In the genomic region with DNA sequence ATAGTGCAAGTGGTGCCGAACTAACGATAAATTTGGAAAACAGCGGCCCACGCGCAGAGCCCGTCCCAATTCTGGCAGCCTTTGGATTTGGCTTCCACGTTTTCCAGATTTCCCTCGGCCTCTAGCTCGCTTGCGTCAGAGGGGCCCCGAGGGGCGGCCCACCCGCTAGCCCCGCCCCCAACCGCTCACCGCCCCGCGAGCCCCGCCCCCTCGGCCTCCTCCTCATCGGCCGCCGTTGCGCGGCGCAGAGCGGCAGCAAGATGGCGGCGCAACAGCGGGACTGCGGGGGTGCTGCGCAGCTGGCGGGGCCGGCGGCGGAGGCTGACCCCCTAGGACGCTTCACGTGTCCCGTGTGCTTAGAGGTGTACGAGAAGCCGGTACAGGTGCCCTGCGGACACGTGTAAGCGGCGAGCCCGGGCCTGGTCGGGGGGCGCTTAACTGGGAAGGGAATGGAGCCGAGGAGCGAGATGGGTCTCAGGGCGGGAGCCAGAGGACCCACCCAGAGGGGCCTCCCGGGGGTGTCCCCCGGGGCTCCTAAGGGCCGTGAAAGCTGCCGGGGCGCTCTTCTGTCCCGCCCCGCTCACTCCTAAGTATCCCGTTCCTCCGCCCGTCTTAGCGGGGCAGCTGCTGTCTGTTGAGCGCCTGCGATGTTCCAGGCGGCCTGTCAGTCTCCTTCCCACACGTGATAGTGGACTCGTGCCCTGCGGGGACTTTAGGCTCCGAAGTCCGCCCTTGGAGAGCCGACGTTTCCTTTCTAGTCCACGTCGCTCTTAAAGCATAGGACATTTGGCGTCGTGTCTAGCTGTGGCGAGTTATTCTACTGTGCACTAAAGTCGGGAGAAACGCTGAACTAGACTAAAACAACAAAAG, we compare ENCODE assay signal across 8 cellular contexts.
DNase-seq lines count a peak whose midpoint lies in the region; ATAC-seq and TF ChIP-seq lines count a peak whose summit lies in the region.

A gene with protein sequence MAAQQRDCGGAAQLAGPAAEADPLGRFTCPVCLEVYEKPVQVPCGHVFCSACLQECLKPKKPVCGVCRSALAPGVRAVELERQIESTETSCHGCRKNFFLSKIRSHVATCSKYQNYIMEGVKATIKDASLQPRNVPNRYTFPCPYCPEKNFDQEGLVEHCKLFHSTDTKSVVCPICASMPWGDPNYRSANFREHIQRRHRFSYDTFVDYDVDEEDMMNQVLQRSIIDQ (plus strand): TSS at position 245 of the 870 bp plus-strand sequence. CDS start 16 bp downstream, at position 261.

- TF ChIP-seq POLR2A in GM18951 (IDR thresholded peaks at IDR 0.05; ENCODE audit: extremely low read depth, insufficient read depth, insufficient read length) = peak; percentile 94

- H3K4me3 ChIP-seq in AG09309 (ENCODE audit: control insufficient read depth, low read depth, low read length) = peak within 1 kb of the TSS; percentile 89

- peak; percentile 79 for ATAC-seq in HG03432 (IDR thresholded peaks at IDR 0.05; ENCODE audit: unreplicated experiment)

- no peak for TF ChIP-seq CTCF in AG09309 (IDR thresholded peaks at IDR 0.05; ENCODE audit: control insufficient read depth, insufficient read depth, low read depth, low read length, missing control alignments)

- in situ Hi-C loops in GM18951 (cut with MboI; ENCODE audit: low sequenced_read_pairs, unreplicated experiment) = no loop called here

- DNase-seq in AG09309 (ENCODE audit: low read depth) (peak; percentile 52), NCI-H69 (lab: John Stamatoyannopoulos, UW) (peak; percentile 92), cortex of kidney (lab: John Stamatoyannopoulos, UW) (peak; percentile 34), left kidney (ENCODE audit: low read depth, low spot score) (peak; percentile 96)
- peak; percentile 92 for DNase-seq in activated CD4-positive, alpha-beta T cell treated with anti-CD3 and anti-CD28 coated beads, Interleukin-2, amount 50 U/mL, for 1 hour
- DNase-seq in stimulated activated CD4-positive, alpha-beta T cell treated with anti-CD3 and anti-CD28 coated beads, Interleukin-1b, Interleukin-23, amount 100 ng/mL, for 48 hours = peak; percentile 91

Comparison
In these comparisons a context has a peak if more than half of its experiments do, and no peak if none do; other contexts are left out.
1. Peak in every context shown above with its lines: DNase-seq, ATAC-seq and H3K4me3 ChIP-seq.
2. DNase-seq: peak in every context shown above with its lines; median percentile 96 in left kidney; 92 in NCI-H69; 92 in activated CD4-positive, alpha-beta T cell treated with anti-CD3 and anti-CD28 coated beads, Interleukin-2, amount 50 U/mL, for 1 hour; 91 in stimulated activated CD4-positive, alpha-beta T cell treated with anti-CD3 and anti-CD28 coated beads, Interleukin-1b, Interleukin-23, amount 100 ng/mL, for 48 hours; 52 in AG09309; 34 in cortex of kidney.